In genomic region chr1:157233131-157233530, GRCh38 we compare ENCODE assay signal across 17 cellular contexts.
DNase-seq lines count a peak whose midpoint lies in the region; ATAC-seq, FAIRE-seq and TF ChIP-seq lines count a peak whose summit lies in the region.
"Had no signal": no experiment of that assay in that cellular context is flagged by ENCODE, and none has a peak within 500 bp of the region (broad histone marks: within the 10 kb centered on the region; RNA-seq: fewer than 3 reads in every experiment).

No MANE protein-coding gene starts in this region.

- TF ChIP-seq POLR2A in GM12891 (IDR thresholded peaks at IDR 0.05; ENCODE audit: low read depth, low read length), result no peak

- DNase-seq in HK-2 (ENCODE audit: unreplicated experiment) (no peak), NCI-H2196 treated with DMSO at 0.1 percent for 48 hours (lab: John Stamatoyannopoulos, UW; ENCODE audit: unreplicated experiment) (no peak), GDM1 (lab: John Stamatoyannopoulos, UW) (no peak), GM12891 (ENCODE audit: insufficient read length, low spot score) (no peak)
- DNase-seq: activated B cell treated with CpG ODN at 0.5 μM for 24 hours, EL, foreskin keratinocyte, NCI-H1436, NCI-H226, uterus had no signal

- FAIRE-seq in GM12891 (lab: Jason Lieb, UNC), result no peak
- FAIRE-seq: small intestine had no signal

- ATAC-seq in GM18511 (IDR thresholded peaks at IDR 0.05; ENCODE audit: unreplicated experiment), result peak; percentile 91
- ATAC-seq in GM19452 (IDR thresholded peaks at IDR 0.05; ENCODE audit: unreplicated experiment), result peak; percentile 77
- peak; percentile 83 for ATAC-seq in HG02759 (IDR thresholded peaks at IDR 0.05; ENCODE audit: unreplicated experiment)
- peak; percentile 89 for ATAC-seq in HG03460 (IDR thresholded peaks at IDR 0.05; ENCODE audit: unreplicated experiment)
- ATAC-seq: foreskin keratinocyte; left lobe of liver; stimulated activated effector memory CD8-positive, alpha-beta T cell treated with anti-CD3 and anti-CD28 coated beads, Interleukin-12 subunit alpha, Interleukin-12 subunit beta, amount 100 ng/mL, for 72 hours had no signal

TF ChIP-seq in GM12891, 5 proteins besides CTCF, POLR2A, EP300 and RAD21:
- TF ChIP-seq SPI1 (IDR thresholded peaks at IDR 0.05; ENCODE audit: low read depth, low read length) (no peak), POLR2AphosphoS5 (IDR thresholded peaks at IDR 0.05; ENCODE audit: low read depth, low read length) (no peak), TAF1 (IDR thresholded peaks at IDR 0.05; ENCODE audit: low read depth, low read length) (no peak), PAX5 (IDR thresholded peaks at IDR 0.05; ENCODE audit: insufficient read depth, low read length, severe bottlenecking) (no peak), POU2F2 (IDR thresholded peaks at IDR 0.05; ENCODE audit: low read depth, low read length) (no peak)
